ENCODE assay signal across 8 cellular contexts in the genomic region with DNA sequence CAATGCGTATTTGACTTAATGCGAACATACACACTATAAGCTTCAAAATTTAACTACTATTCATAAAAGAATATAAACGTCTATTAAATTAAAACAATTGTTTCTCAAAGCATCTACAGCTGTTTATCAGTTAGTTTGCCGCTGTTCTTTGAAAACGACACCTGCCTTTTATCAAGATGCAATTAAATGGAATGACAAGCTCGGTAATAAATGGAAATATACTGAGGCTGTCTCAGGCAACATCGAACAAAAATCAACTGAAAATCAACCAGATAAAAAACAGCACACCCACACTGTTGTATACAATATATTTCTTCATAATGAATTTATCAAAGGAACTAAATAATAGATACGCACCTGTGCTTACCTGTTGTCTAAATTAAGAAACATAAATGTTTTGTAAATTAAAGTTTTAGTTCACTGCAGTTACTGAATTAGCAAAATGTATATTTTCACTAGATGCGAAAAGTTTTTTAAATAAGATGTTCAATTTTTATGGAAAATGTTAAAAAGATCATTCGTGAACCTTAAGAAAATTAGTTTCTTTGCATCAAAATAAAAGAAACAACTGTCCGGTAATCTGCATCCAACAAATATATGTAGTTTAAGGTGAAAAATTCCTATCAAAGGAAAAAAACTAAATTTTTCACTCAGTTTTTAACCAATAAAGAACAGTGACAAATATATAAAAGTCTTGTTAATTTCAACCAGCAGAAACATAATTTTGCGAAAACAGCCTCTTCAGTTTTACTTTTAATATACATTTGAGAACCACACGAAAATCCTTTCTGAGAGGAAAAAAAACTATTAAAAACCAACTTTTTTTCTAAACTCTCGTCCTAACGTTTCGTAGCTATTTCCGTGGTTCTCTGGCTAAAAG.
DNase-seq lines count a peak whose midpoint lies in the region; ATAC-seq, FAIRE-seq and TF ChIP-seq lines count a peak whose summit lies in the region.

No MANE protein-coding gene starts in this region.

- H3K4me3 Mint-ChIP-seq in stimulated activated naive B cell treated with anti-CD40 and anti-IgM and Interleukin-4, amounts not matched to agents 10 μg/mL and 1 μg/mL and 100 μg/mL, for 72 hours = peak overlapping the region; percentile 94 to 98

- H2AFZ ChIP-seq in SU-DHL-6 (ENCODE audit: low read depth, low read length, severe bottlenecking) = no peak overlapping the region

- no peak for ATAC-seq in stimulated activated naive B cell treated with anti-CD40 and anti-IgM and Interleukin-4, amounts not matched to agents 10 μg/mL and 1 μg/mL and 100 μg/mL, for 72 hours (replicated peaks)
- ATAC-seq in GM18517 (IDR thresholded peaks at IDR 0.05; ENCODE audit: unreplicated experiment) = no peak

- H3K9me2 ChIP-seq in SU-DHL-6 (replicated peaks; ENCODE audit: insufficient read depth, low read length) = no peaks in the 10 kb centered on the region

- no peaks in the 10 kb centered on the region for H3K9me3 ChIP-seq in SU-DHL-6 (ENCODE audit: insufficient read depth, low read length)

- H3K9ac ChIP-seq in SU-DHL-6 (ENCODE audit: low read length) = peak overlapping the region; percentile 100

- H3K4me1 Mint-ChIP-seq in stimulated activated naive B cell treated with anti-CD40 and anti-IgM and Interleukin-4, amounts not matched to agents 10 μg/mL and 1 μg/mL and 100 μg/mL, for 72 hours = peaks cover 16 to 32% of the 10 kb centered on the region in 2 donors

- peaks cover 42% of the 10 kb centered on the region for H3F3A ChIP-seq in SU-DHL-6 (ENCODE audit: insufficient read depth)

- H4K20me1 ChIP-seq in SU-DHL-6 (ENCODE audit: low read depth, low read length) = peaks cover 55% of the 10 kb centered on the region

- peaks cover 16 to 28% of the 10 kb centered on the region in 2 donors for H3K36me3 Mint-ChIP-seq in stimulated activated naive B cell treated with anti-CD40 and anti-IgM and Interleukin-4, amounts not matched to agents 10 μg/mL and 1 μg/mL and 100 μg/mL, for 72 hours

- peaks cover 92% of the 10 kb centered on the region for H3K79me2 ChIP-seq in SU-DHL-6 (ENCODE audit: insufficient read depth, low read length)

- no peak for TF ChIP-seq CTCF in SU-DHL-6 (IDR thresholded peaks at IDR 0.05; ENCODE audit: insufficient read depth, low read length, poor library complexity, severe bottlenecking)

- H3K27me3 Mint-ChIP-seq in stimulated activated naive B cell treated with anti-CD40 and anti-IgM and Interleukin-4, amounts not matched to agents 10 μg/mL and 1 μg/mL and 100 μg/mL, for 72 hours = no peaks in the 10 kb centered on the region

- FAIRE-seq in frontal cortex (lab: Jason Lieb, UNC) = peak; percentile 66

- peaks cover 50% of the 10 kb centered on the region for H3K36me3 ChIP-seq in SU-DHL-6 (ENCODE audit: low read length)

- H3K4me2 ChIP-seq in SU-DHL-6 (ENCODE audit: low read depth, low read length, poor library complexity, severe bottlenecking) = peak overlapping the region; percentile 99

- peak overlapping the region; percentile 91 for H3K4me3 ChIP-seq in SU-DHL-6 (ENCODE audit: insufficient read depth, low read length, poor library complexity, severe bottlenecking)

- DNase-seq in NCI-H1105 treated with DMSO at 0.1 percent for 48 hours (lab: John Stamatoyannopoulos, UW) = peak; percentile 35
- no peak for DNase-seq in NCI-H1105 (lab: John Stamatoyannopoulos, UW)
- no peak for DNase-seq in frontal cortex (ENCODE audit: low spot score in 2 of 2)
- DNase-seq in stimulated activated naive B cell treated with anti-CD40 and anti-IgM and Interleukin-4, amounts not matched to agents 10 μg/mL and 1 μg/mL and 100 μg/mL, for 72 hours = no peak
- DNase-seq in D341Med (ENCODE audit: low spot score) = no peak
- no peak for DNase-seq in SKM-1 (lab: John Stamatoyannopoulos, UW; ENCODE audit: unreplicated experiment)

- no peaks in the 10 kb centered on the region for H3K9me3 Mint-ChIP-seq in stimulated activated naive B cell treated with anti-CD40 and anti-IgM and Interleukin-4, amounts not matched to agents 10 μg/mL and 1 μg/mL and 100 μg/mL, for 72 hours

- no peaks in the 10 kb centered on the region for H3K27me3 ChIP-seq in SU-DHL-6 (ENCODE audit: low read length)

- H3K27ac ChIP-seq in SU-DHL-6 (ENCODE audit: low read depth, low read length) = peak overlapping the region; percentile 96

- H3K27ac Mint-ChIP-seq in stimulated activated naive B cell treated with anti-CD40 and anti-IgM and Interleukin-4, amounts not matched to agents 10 μg/mL and 1 μg/mL and 100 μg/mL, for 72 hours = peak overlapping the region; percentile 100
